In the genomic region with DNA sequence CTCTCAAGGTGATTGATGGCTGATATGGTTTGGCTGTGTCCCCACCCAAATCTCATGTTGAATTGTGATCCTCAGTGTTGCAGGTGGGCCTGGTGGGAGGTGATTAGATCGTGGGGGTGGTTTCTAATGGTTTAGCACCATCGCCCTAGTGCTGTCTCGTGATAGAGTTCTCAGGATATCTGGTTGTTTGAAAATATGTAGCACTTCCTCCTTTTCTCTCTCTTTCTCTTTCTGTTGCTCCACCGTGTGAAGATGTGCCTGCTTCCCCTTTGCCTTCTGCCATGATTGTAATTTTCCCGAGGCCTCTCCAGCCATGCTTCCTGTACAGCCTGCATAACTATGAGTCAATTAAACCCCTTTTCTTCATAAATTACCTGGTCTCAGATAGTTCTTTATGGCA, we compare ENCODE assay signal across 16 cellular contexts.
"Had no signal": no experiment of that assay in that cellular context is flagged by ENCODE, and none has a peak within 500 bp of the region (broad histone marks: within the 10 kb centered on the region; RNA-seq: fewer than 3 reads in every experiment).

No MANE protein-coding gene starts in this region.

- ATAC-seq: heart left ventricle; left lobe of liver; psoas muscle; right lobe of liver; stimulated activated naive CD8-positive, alpha-beta T cell treated with anti-CD3 and anti-CD28 coated beads, Interleukin-15, amount 100 ng/mL, for 72 hours had no signal

- H3K4me1 Mint-ChIP-seq: activated CD4-positive, alpha-beta T cell treated with anti-CD3 and anti-CD28 coated beads, Interleukin-2, amount 10 ng/mL, durations not matched to agents 24 days and 14 days; nephron progenitor cell; stimulated activated naive CD8-positive, alpha-beta T cell treated with anti-CD3 and anti-CD28 coated beads, Interleukin-15, amount 100 ng/mL, for 72 hours had no signal

- H3K4me3 Mint-ChIP-seq: activated CD4-positive, alpha-beta T cell treated with anti-CD3 and anti-CD28 coated beads, Interleukin-2, amount 10 ng/mL, durations not matched to agents 24 days and 14 days; activated naive CD4-positive, alpha-beta T cell treated with anti-CD3 and anti-CD28 coated beads for 36 hours; nephron progenitor cell; stimulated activated naive CD8-positive, alpha-beta T cell treated with anti-CD3 and anti-CD28 coated beads, Interleukin-15, amount 100 ng/mL, for 72 hours had no signal

- DNase-seq: activated CD4-positive, alpha-beta T cell treated with anti-CD3 and anti-CD28 coated beads, Interleukin-2, amount 10 ng/mL, durations not matched to agents 24 days and 14 days; activated naive CD4-positive, alpha-beta T cell treated with anti-CD3 and anti-CD28 coated beads for 36 hours; heart left ventricle; nephron progenitor cell; psoas muscle; right lobe of liver; spleen; stimulated activated CD4-positive, alpha-beta T cell treated with anti-CD3 and anti-CD28 coated beads, Interleukin-2, amount 100 ng/mL, for 24 hours; stimulated activated naive CD8-positive, alpha-beta T cell treated with anti-CD3 and anti-CD28 coated beads, Interleukin-15, amount 100 ng/mL, for 72 hours; T-helper 9 cell; testis had no signal

- H3K27ac Mint-ChIP-seq: activated CD4-positive, alpha-beta T cell treated with anti-CD3 and anti-CD28 coated beads, Interleukin-2, amount 10 ng/mL, durations not matched to agents 24 days and 14 days; activated naive CD4-positive, alpha-beta T cell treated with anti-CD3 and anti-CD28 coated beads for 36 hours; nephron progenitor cell; stimulated activated naive CD8-positive, alpha-beta T cell treated with anti-CD3 and anti-CD28 coated beads, Interleukin-15, amount 100 ng/mL, for 72 hours had no signal

- H3K9me3 Mint-ChIP-seq: activated CD4-positive, alpha-beta T cell treated with anti-CD3 and anti-CD28 coated beads, Interleukin-2, amount 10 ng/mL, durations not matched to agents 24 days and 14 days; stimulated activated naive CD8-positive, alpha-beta T cell treated with anti-CD3 and anti-CD28 coated beads, Interleukin-15, amount 100 ng/mL, for 72 hours had no signal

- H3K27me3 Mint-ChIP-seq: activated CD4-positive, alpha-beta T cell treated with anti-CD3 and anti-CD28 coated beads, Interleukin-2, amount 10 ng/mL, durations not matched to agents 24 days and 14 days; stimulated activated naive CD8-positive, alpha-beta T cell treated with anti-CD3 and anti-CD28 coated beads, Interleukin-15, amount 100 ng/mL, for 72 hours had no signal

- FAIRE-seq: astrocyte, endothelial cell of umbilical vein, frontal cortex, islet of Langerhans had no signal
